21 cellular contexts compared by ENCODE assay signal in the genomic region with DNA sequence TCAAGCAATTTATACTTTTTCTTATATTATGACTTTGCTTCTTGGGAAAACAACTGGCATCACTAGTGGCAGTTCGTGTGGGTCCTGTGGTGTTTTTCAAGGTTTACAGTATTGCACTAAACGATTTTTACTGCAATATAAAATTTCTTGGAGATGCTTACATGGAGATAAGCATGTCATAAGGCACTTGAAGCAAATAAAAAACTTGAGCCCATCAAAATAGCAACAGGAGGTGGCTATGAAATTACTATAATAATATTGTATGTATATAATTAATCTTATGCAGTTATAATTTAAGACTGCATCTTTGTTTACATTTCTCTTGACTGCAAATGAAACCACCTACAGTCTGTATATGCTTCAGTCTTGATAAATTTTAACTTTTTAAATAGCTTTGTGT.
"Had no signal": no experiment of that assay in that cellular context is flagged by ENCODE, and none has a peak within 500 bp of the region (broad histone marks: within the 10 kb centered on the region; RNA-seq: fewer than 3 reads in every experiment).

No MANE protein-coding gene starts in this region.

- H3K9me2 ChIP-seq: SK-N-SH had no signal

- DNase-seq: Kasumi-1, MV-4-11, NCI-H1048, NCI-H1105, NCI-H1436, NCI-H187, NCI-H2029, NCI-H2081 treated with DMSO at 0.1 percent for 48 hours, NCI-H2227 treated with DMSO at 0.1 percent for 48 hours, NCI-H526 treated with DMSO at 0.1 percent for 48 hours, NCI-H774, PC-3, SHP77, SK-N-SH, SW 1271, T-cell had no signal

- H3K4me3 ChIP-seq: K562 had no signal

- FAIRE-seq: HTR-8/SVneo, K562 had no signal

- H3K4me2 ChIP-seq: KMS-11, SK-N-SH had no signal

- H3K9me3 ChIP-seq: SK-N-SH had no signal

- H3K27ac ChIP-seq: HL-60, KMS-11, RWPE1 had no signal
